ENCODE assay signal across 7 cellular contexts in the genomic region with DNA sequence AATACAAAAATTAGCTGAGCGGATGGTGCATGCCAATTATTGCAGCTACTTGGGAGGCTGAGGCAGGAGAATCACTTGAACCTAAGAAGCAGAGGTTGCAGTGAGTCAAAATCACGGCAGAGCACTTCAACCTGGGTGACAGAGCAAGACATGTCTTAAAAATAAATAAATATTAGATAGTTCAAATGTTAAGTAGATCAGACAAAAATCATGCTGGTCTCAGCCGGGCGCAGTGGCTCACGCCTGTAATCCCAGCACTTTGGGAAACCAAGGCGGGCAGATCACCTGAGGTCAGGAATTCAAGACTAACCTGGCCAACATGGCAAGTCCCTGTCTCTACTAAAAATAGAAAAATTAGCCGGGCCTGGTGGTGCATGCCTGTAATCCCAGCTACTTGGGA. TPM values are rescaled to one million over a fixed set of nuclear protein-coding genes. Genes with fewer than 3 reads are reported as not detected.
DNase-seq lines count a peak whose midpoint lies in the region; ATAC-seq, FAIRE-seq and TF ChIP-seq lines count a peak whose summit lies in the region.
"Not testable (repeated sequence)": the region's sequence is repeated elsewhere in the genome, so short reads cannot be mapped to it uniquely, and the experiment has no call there.

No MANE protein-coding gene starts in this region.

- peaks cover 32% of the 10 kb centered on the region for H3K4me1 ChIP-seq in CD4-positive, alpha-beta memory T cell (ENCODE audit: insufficient read depth, low read length)
- H3K4me1 ChIP-seq in effector memory CD4-positive, alpha-beta T cell (ENCODE audit: control insufficient read depth, insufficient read depth, low read length, poor library complexity, severe bottlenecking): peaks cover 14% of the 10 kb centered on the region
- H3K4me1 ChIP-seq in HepG2 (ENCODE audit: insufficient read depth, low read length): peaks cover 30% of the 10 kb centered on the region

- POLR2A ChIA-PET in CD4-positive, alpha-beta memory T cell (lab: Charles Lee; ENCODE audit: partially characterized antibody): interaction anchor here (2.2 to 7.6 kb wide), 2 partner anchors 109 to 294 kb away, joined by 8 to 196 read pairs; a partner anchor contains a TSS
- POLR2A ChIA-PET in activated CD4-positive, alpha-beta T cell treated with anti-CD3 and anti-CD28 coated beads, Interleukin-2, amount 10 ng/mL, durations not matched to agents 7 days and 5 days (lab: Charles Lee): interaction anchor here (1.1 kb wide), 1 partner anchor 95 kb away, joined by 3 read pairs; a partner anchor contains a TSS
- POLR2A ChIA-PET in HepG2 (lab: Yijun Ruan, JAX): interaction anchor here (1.4 kb wide), 1 partner anchor 74 kb away, joined by 4 read pairs; no protein-coding TSS in a partner anchor

- peaks cover 42% of the 10 kb centered on the region for H3K36me3 ChIP-seq in CD4-positive, alpha-beta memory T cell (ENCODE audit: insufficient read depth, low read length)
- H3K36me3 ChIP-seq in effector memory CD4-positive, alpha-beta T cell (ENCODE audit: control insufficient read depth, insufficient read depth, low read length): peaks cover 41% of the 10 kb centered on the region
- peaks cover 34 to 51% of the 10 kb centered on the region in 2 experiments for H3K36me3 ChIP-seq in HepG2 (replicated peaks in 1 of 2; ENCODE audit: control insufficient read depth in 1 of 2, insufficient read depth in 2 of 2, low read length in 2 of 2)

- FAIRE-seq in HepG2 (lab: Jason Lieb, UNC): not testable (repeated sequence)

- not testable (repeated sequence) for H3K4me3 Mint-ChIP-seq in CD4-positive, alpha-beta memory T cell; activated CD4-positive, alpha-beta T cell treated with anti-CD3 and anti-CD28 coated beads, Interleukin-2, amount 10 ng/mL, durations not matched to agents 7 days and 5 days; activated naive CD4-positive, alpha-beta T cell treated with anti-CD3 and anti-CD28 coated beads for 36 hours; stimulated activated effector memory CD8-positive, alpha-beta T cell treated with anti-CD3 and anti-CD28 coated beads, Interleukin-12 subunit alpha, Interleukin-12 subunit beta, amount 100 ng/mL, for 72 hours

- CTCF ChIA-PET in CD4-positive, alpha-beta memory T cell (lab: Charles Lee; ENCODE audit: partially characterized antibody): interaction anchor here (0.6 to 5.8 kb wide), 14 partner anchors 8 to 481 kb away, joined by 3 to 89 read pairs (median 6); a partner anchor contains a TSS
- CTCF ChIA-PET in activated CD4-positive, alpha-beta T cell treated with anti-CD3 and anti-CD28 coated beads, Interleukin-2, amount 10 ng/mL, durations not matched to agents 7 days and 5 days (lab: Charles Lee): interaction anchor here (1.0 to 2.7 kb wide), 6 partner anchors 10 to 224 kb away, joined by 4 to 19 read pairs (median 6); no protein-coding TSS in a partner anchor
- CTCF ChIA-PET in activated naive CD4-positive, alpha-beta T cell treated with anti-CD3 and anti-CD28 coated beads for 36 hours (lab: Charles Lee): interaction anchor here (1.1 to 4.4 kb wide), 6 partner anchors 17 to 107 kb away, joined by 3 to 27 read pairs (median 10); a partner anchor contains a TSS
- CTCF ChIA-PET in HepG2 (lab: Yijun Ruan, JAX; ENCODE audit: low intra/inter-chr PET ratio, low total read pairs): interaction anchor here (1.5 kb wide), 1 partner anchor 105 kb away, joined by 7 read pairs; no protein-coding TSS in a partner anchor

- H3K9me3 Mint-ChIP-seq in CD4-positive, alpha-beta memory T cell: peaks cover 0 to 12% (median 0%) of the 10 kb centered on the region in 8 donors
- H3K9me3 Mint-ChIP-seq in activated CD4-positive, alpha-beta T cell treated with anti-CD3 and anti-CD28 coated beads, Interleukin-2, amount 10 ng/mL, durations not matched to agents 7 days and 5 days; activated naive CD4-positive, alpha-beta T cell treated with anti-CD3 and anti-CD28 coated beads for 36 hours; stimulated activated effector memory CD8-positive, alpha-beta T cell treated with anti-CD3 and anti-CD28 coated beads, Interleukin-12 subunit alpha, Interleukin-12 subunit beta, amount 100 ng/mL, for 72 hours: not testable (repeated sequence)

- H2AFZ ChIP-seq in HepG2 (ENCODE audit: low read length): not testable (repeated sequence)

- H3K27ac ChIP-seq in CD4-positive, alpha-beta memory T cell (ENCODE audit: low read depth, low read length); HepG2 (ENCODE audit: extremely low read length, insufficient read depth, low read length): not testable (repeated sequence)
- peak overlapping the region; percentile 2 for H3K27ac ChIP-seq in effector memory CD4-positive, alpha-beta T cell (ENCODE audit: insufficient read depth, low read length, poor library complexity, severe bottlenecking)

- not testable (repeated sequence) for DNase-seq in CD4-positive, alpha-beta memory T cell; activated CD4-positive, alpha-beta T cell treated with anti-CD3 and anti-CD28 coated beads, Interleukin-2, amount 10 ng/mL, durations not matched to agents 7 days and 5 days; activated naive CD4-positive, alpha-beta T cell treated with anti-CD3 and anti-CD28 coated beads for 36 hours; effector memory CD4-positive, alpha-beta T cell; HepG2 (ENCODE audit: low spot score); stimulated activated effector memory CD8-positive, alpha-beta T cell treated with anti-CD3 and anti-CD28 coated beads, Interleukin-12 subunit alpha, Interleukin-12 subunit beta, amount 100 ng/mL, for 72 hours (ENCODE audit: low spot score in 2 of 2)
- peak; percentile 74 for DNase-seq in posterior vena cava (ENCODE audit: low spot score)

- intact Hi-C loops in CD4-positive, alpha-beta memory T cell (cut with micrococcal nuclease); activated naive CD4-positive, alpha-beta T cell treated with anti-CD3 and anti-CD28 coated beads for 36 hours (cut with micrococcal nuclease); HepG2 (cut with micrococcal nuclease; ENCODE audit: unreplicated experiment): not testable (repeated sequence)
- intact Hi-C loops in posterior vena cava (cut with DNase I): loop anchor here in 1 of 2 donors (2.0 kb wide), 1 partner anchor 47 kb away; no protein-coding TSS in a partner anchor

- not testable (repeated sequence) for TF ChIP-seq CTCF in HepG2 (CRISPR knock-in tag; IDR thresholded peaks at IDR 0.05)

- ATAC-seq in HepG2; stimulated activated effector memory CD8-positive, alpha-beta T cell treated with anti-CD3 and anti-CD28 coated beads, Interleukin-12 subunit alpha, Interleukin-12 subunit beta, amount 100 ng/mL, for 72 hours: not testable (repeated sequence)

- not testable (repeated sequence) for TF ChIP-seq EP300 in HepG2 (IDR thresholded peaks at IDR 0.05; ENCODE audit: low read depth in 2 of 2, low read length in 2 of 2); HepG2 (CRISPR knock-in tag; IDR thresholded peaks at IDR 0.05; ENCODE audit: borderline replicate concordance)

- H3K4me2 ChIP-seq in HepG2 (ENCODE audit: low read depth, low read length): not testable (repeated sequence)

- not testable (repeated sequence) for H3K9me3 ChIP-seq in CD4-positive, alpha-beta memory T cell (ENCODE audit: control insufficient read depth in 1 of 2, low read length in 2 of 2); effector memory CD4-positive, alpha-beta T cell (ENCODE audit: control insufficient read depth, low read length); HepG2 (ENCODE audit: low read length)

- TF ChIP-seq POLR2A in HepG2 (IDR thresholded peaks at IDR 0.05; ENCODE audit: insufficient read depth in 1 of 2, low read depth in 2 of 2, low read length in 2 of 2): not testable (repeated sequence)

- not testable (repeated sequence) for H3K4me3 ChIP-seq in CD4-positive, alpha-beta memory T cell (ENCODE audit: low read length in 2 of 2); effector memory CD4-positive, alpha-beta T cell (ENCODE audit: insufficient read depth, low read depth, low read length, poor library complexity, severe bottlenecking); HepG2 (replicated peaks in 1 of 3; ENCODE audit: insufficient read depth in 1 of 3, low read depth in 2 of 3, low read length in 3 of 3)

- not testable (repeated sequence) for H3K27me3 Mint-ChIP-seq in CD4-positive, alpha-beta memory T cell; activated CD4-positive, alpha-beta T cell treated with anti-CD3 and anti-CD28 coated beads, Interleukin-2, amount 10 ng/mL, durations not matched to agents 7 days and 5 days; activated naive CD4-positive, alpha-beta T cell treated with anti-CD3 and anti-CD28 coated beads for 36 hours (ENCODE audit: low read depth)

- TF ChIP-seq RAD21 in HepG2 (CRISPR knock-in tag; IDR thresholded peaks at IDR 0.05): not testable (repeated sequence)

- H3K36me3 Mint-ChIP-seq in CD4-positive, alpha-beta memory T cell: peaks cover 29 to 72% of the 10 kb centered on the region in 2 donors
- peaks cover 31% of the 10 kb centered on the region for H3K36me3 Mint-ChIP-seq in activated CD4-positive, alpha-beta T cell treated with anti-CD3 and anti-CD28 coated beads, Interleukin-2, amount 10 ng/mL, durations not matched to agents 7 days and 5 days (ENCODE audit: low read depth)
- peaks cover 42% of the 10 kb centered on the region for H3K36me3 Mint-ChIP-seq in activated naive CD4-positive, alpha-beta T cell treated with anti-CD3 and anti-CD28 coated beads for 36 hours (ENCODE audit: low read depth)
- H3K36me3 Mint-ChIP-seq in stimulated activated effector memory CD8-positive, alpha-beta T cell treated with anti-CD3 and anti-CD28 coated beads, Interleukin-12 subunit alpha, Interleukin-12 subunit beta, amount 100 ng/mL, for 72 hours: peaks cover 99% of the 10 kb centered on the region

- H4K20me1 ChIP-seq in HepG2 (ENCODE audit: insufficient read depth, low read length): peaks cover 61% of the 10 kb centered on the region

- in situ Hi-C loops in HepG2 (cut with HindIII; ENCODE audit: extremely low pct_ligation_motif_present, low pct_unique_long_range_greater_than_20kb): not testable (repeated sequence)

- H3K4me1 Mint-ChIP-seq in CD4-positive, alpha-beta memory T cell: peaks cover 28 to 57% (median 45%) of the 10 kb centered on the region in 4 donors
- peaks cover 40% of the 10 kb centered on the region for H3K4me1 Mint-ChIP-seq in activated CD4-positive, alpha-beta T cell treated with anti-CD3 and anti-CD28 coated beads, Interleukin-2, amount 10 ng/mL, durations not matched to agents 7 days and 5 days
- peaks cover 37% of the 10 kb centered on the region for H3K4me1 Mint-ChIP-seq in activated naive CD4-positive, alpha-beta T cell treated with anti-CD3 and anti-CD28 coated beads for 36 hours (ENCODE audit: low read depth)
- peaks cover 71% of the 10 kb centered on the region for H3K4me1 Mint-ChIP-seq in stimulated activated effector memory CD8-positive, alpha-beta T cell treated with anti-CD3 and anti-CD28 coated beads, Interleukin-12 subunit alpha, Interleukin-12 subunit beta, amount 100 ng/mL, for 72 hours

- not testable (repeated sequence) for H3K27me3 ChIP-seq in CD4-positive, alpha-beta memory T cell (ENCODE audit: insufficient read depth, low read length); effector memory CD4-positive, alpha-beta T cell (replicated peaks; ENCODE audit: control insufficient read depth, insufficient read depth, low read length, poor library complexity, severe bottlenecking); HepG2 (ENCODE audit: control insufficient read depth in 1 of 2, insufficient read depth in 2 of 2, low read length in 2 of 2)

- H3K27ac Mint-ChIP-seq in CD4-positive, alpha-beta memory T cell: peak overlapping the region in 4 of 7 donors; percentile 74 to 100 (median 94)
- H3K27ac Mint-ChIP-seq in activated CD4-positive, alpha-beta T cell treated with anti-CD3 and anti-CD28 coated beads, Interleukin-2, amount 10 ng/mL, durations not matched to agents 7 days and 5 days: peak overlapping the region; percentile 78
- H3K27ac Mint-ChIP-seq in activated naive CD4-positive, alpha-beta T cell treated with anti-CD3 and anti-CD28 coated beads for 36 hours: peak overlapping the region; percentile 25
- H3K27ac Mint-ChIP-seq in stimulated activated effector memory CD8-positive, alpha-beta T cell treated with anti-CD3 and anti-CD28 coated beads, Interleukin-12 subunit alpha, Interleukin-12 subunit beta, amount 100 ng/mL, for 72 hours: peak overlapping the region; percentile 41

- not testable (repeated sequence) for BruUV-seq in HepG2 (replicated peaks; lab: Mats Ljungman, UMichigan)

- 96% methylated on average over 7 of the region's 7 CpGs for WGBS in HepG2 (ENCODE audit: low lambda C conversion rate)

- H3K9ac ChIP-seq in HepG2 (ENCODE audit: insufficient read depth, low read depth, low read length): not testable (repeated sequence)

- H3K79me2 ChIP-seq in HepG2 (ENCODE audit: insufficient read depth, low read length): peaks cover 66% of the 10 kb centered on the region

RNA-seq across cellular contexts. Expression of a gene that starts 4.2 kb away (rescaled TPM):
- total RNA-seq in CD4-positive, alpha-beta memory T cell: 10 to 100 TPM; 88.4 to 94.0 TPM
- polyA plus RNA-seq in CD4-positive, alpha-beta memory T cell: 10 to 100 TPM; 10.0 to 16.0 TPM
- total RNA-seq in activated CD4-positive, alpha-beta T cell treated with anti-CD3 and anti-CD28 coated beads, Interleukin-2, amount 10 ng/mL, durations not matched to agents 7 days and 5 days: 10 to 100 TPM; 52.4 to 54.3 TPM
- 10 to 100 TPM; 72.9 to 74.7 TPM for total RNA-seq in activated naive CD4-positive, alpha-beta T cell treated with anti-CD3 and anti-CD28 coated beads for 36 hours
- total RNA-seq in HepG2 (2016; rRNA removed; fragmentation: Illumina TruSeq; extraction: Trizol) (94.8 and 135 TPM in 2 replicates), posterior vena cava (10 to 100 TPM; 28.6 to 33.0 TPM)
- total RNA-seq in HepG2 (2016; cell fraction: cytosol; rRNA removed; fragmentation: Illumina TruSeq; extraction: Trizol; ENCODE audit: low read depth): 40.5 and 40.7 TPM in 2 replicates
- 93.2 and 125 TPM in 2 replicates for total RNA-seq in HepG2 (2016; cell fraction: insoluble cytoplasmic fraction; rRNA removed; fragmentation: Illumina TruSeq; extraction: Trizol)
- 103 and 106 TPM in 2 replicates for total RNA-seq in HepG2 (2016; cell fraction: membrane; rRNA removed; fragmentation: Illumina TruSeq; extraction: Trizol)
- 115 and 134 TPM in 2 replicates for total RNA-seq in HepG2 (2016; cell fraction: nucleus; rRNA removed; fragmentation: Illumina TruSeq; extraction: Trizol)
- polyA plus RNA-seq in HepG2 (2011; rRNA removed): 262 and 280 TPM in 2 replicates
- polyA plus RNA-seq in HepG2 (2011; cell fraction: cytosol; rRNA removed): 132 and 169 TPM in 2 replicates
- 753 and 830 TPM in 2 replicates for polyA plus RNA-seq in HepG2 (2011; cell fraction: nucleus; rRNA removed)
- 105 and 114 TPM in 2 replicates for polyA plus RNA-seq in HepG2 (2012)
- polyA plus RNA-seq in HepG2 (2016; cell fraction: cytosol; fragmentation: Illumina TruSeq; extraction: Trizol; ENCODE audit: low read depth): 31.3 and 37.9 TPM in 2 replicates
- 94.5 and 105 TPM in 2 replicates for polyA plus RNA-seq in HepG2 (2016; cell fraction: insoluble cytoplasmic fraction; fragmentation: Illumina TruSeq; extraction: Trizol; ENCODE audit: low read depth)
- polyA plus RNA-seq in HepG2 (2016; cell fraction: membrane; fragmentation: Illumina TruSeq; extraction: Trizol; ENCODE audit: low read depth): 62.4 and 65.8 TPM in 2 replicates
- polyA plus RNA-seq in HepG2 (2016; cell fraction: nucleus; fragmentation: Illumina TruSeq; extraction: Trizol; ENCODE audit: insufficient read depth, low read depth): 279 and 292 TPM in 2 replicates
- polyA minus RNA-seq in HepG2 (2011; rRNA and poly(A)+ RNA removed; ENCODE audit: low replicate concordance): 472 and 743 TPM in 2 replicates
- 96.6 and 110 TPM in 2 replicates for polyA minus RNA-seq in HepG2 (2011; cell fraction: cytosol; rRNA and poly(A)+ RNA removed)
- 279 and 332 TPM in 2 replicates for polyA minus RNA-seq in HepG2 (2011; cell fraction: nucleus; rRNA and poly(A)+ RNA removed)

Comparison
In these comparisons a context has a peak if more than half of its experiments do, and no peak if none do; other contexts are left out.
1. H3K27ac Mint-ChIP-seq: peak in every context shown above with its lines; median percentile 94 in CD4-positive, alpha-beta memory T cell; 78 in activated CD4-positive, alpha-beta T cell treated with anti-CD3 and anti-CD28 coated beads, Interleukin-2, amount 10 ng/mL, durations not matched to agents 7 days and 5 days; 41 in stimulated activated effector memory CD8-positive, alpha-beta T cell treated with anti-CD3 and anti-CD28 coated beads, Interleukin-12 subunit alpha, Interleukin-12 subunit beta, amount 100 ng/mL, for 72 hours; 25 in activated naive CD4-positive, alpha-beta T cell treated with anti-CD3 and anti-CD28 coated beads for 36 hours.